In genomic region chr20:8394308-8394945, GRCh38 we compare ENCODE assay signal across 9 cellular contexts.
A peak's percentile ranks its signal among the peaks of the same experiment; 100 is the strongest.
DNase-seq lines count a peak whose midpoint lies in the region; ATAC-seq lines count a peak whose summit lies in the region.
"Had no signal": no experiment of that assay in that cellular context is flagged by ENCODE, and none has a peak within 500 bp of the region (broad histone marks: within the 10 kb centered on the region; RNA-seq: fewer than 3 reads in every experiment).

No MANE protein-coding gene starts in this region.

- no peak overlapping the region for H2AK5ac ChIP-seq in mesenchymal stem cell (ENCODE audit: low read length, severe bottlenecking)

- no peak overlapping the region for H2BK5ac ChIP-seq in mesenchymal stem cell (ENCODE audit: low read depth, low read length, poor library complexity, severe bottlenecking)

- no peak overlapping the region for H3K4me3 ChIP-seq in mesenchymal stem cell (ENCODE audit: insufficient read depth in 1 of 2, low read depth in 1 of 2, low read length in 2 of 2)

- H3K4me2 ChIP-seq in mesenchymal stem cell (ENCODE audit: low read length, poor library complexity, severe bottlenecking) = no peak overlapping the region

- no peak overlapping the region for H2BK15ac ChIP-seq in mesenchymal stem cell (ENCODE audit: low read depth, poor library complexity, severe bottlenecking)

- H3K27me3 ChIP-seq in mesenchymal stem cell (ENCODE audit: control insufficient read depth in 1 of 2, insufficient read depth in 1 of 2, low read length in 2 of 2) = no peaks in the 10 kb centered on the region

- H4K8ac ChIP-seq in mesenchymal stem cell (ENCODE audit: low read length) = no peak overlapping the region

- no peak overlapping the region for H2AFZ ChIP-seq in mesenchymal stem cell (ENCODE audit: low read depth, low read length)

- H3K79me1 ChIP-seq in mesenchymal stem cell (replicated peaks; ENCODE audit: low read length, poor library complexity, severe bottlenecking) = no peaks in the 10 kb centered on the region

- H2BK12ac ChIP-seq in mesenchymal stem cell (ENCODE audit: low read length in 2 of 2) = no peak overlapping the region

- ATAC-seq in GM18868 (IDR thresholded peaks at IDR 0.05; ENCODE audit: unreplicated experiment) (peak; percentile 95), HG02678 (IDR thresholded peaks at IDR 0.05; ENCODE audit: unreplicated experiment) (peak; percentile 74), HG03159 (IDR thresholded peaks at IDR 0.05; ENCODE audit: unreplicated experiment) (no peak)

- peak overlapping the region; percentile 28 for H3K9ac ChIP-seq in mesenchymal stem cell (ENCODE audit: low read length)

- DNase-seq in NOMO-1 (lab: John Stamatoyannopoulos, UW; ENCODE audit: unreplicated experiment in 2 of 2) = peak; percentile 58 to 95
- peak; percentile 57 for DNase-seq in mesenchymal stem cell
- no peak for DNase-seq in medulla oblongata (ENCODE audit: extremely low spot score)
- no peak for DNase-seq in stimulated activated CD4-positive, alpha-beta T cell treated with anti-CD3 and anti-CD28 coated beads, Interleukin-4, amount 100 ng/mL, for 24 hours
- DNase-seq in C1 segment of cervical spinal cord (lab: John Stamatoyannopoulos, UW) = no peak
- DNase-seq: left cardiac atrium had no signal

- H4K91ac ChIP-seq in mesenchymal stem cell (ENCODE audit: low read length) = no peak overlapping the region

- H3K4me1 ChIP-seq in mesenchymal stem cell (ENCODE audit: control insufficient read depth, insufficient read depth, low read depth, low read length) = no peaks in the 10 kb centered on the region

- no peaks in the 10 kb centered on the region for H3K36me3 ChIP-seq in mesenchymal stem cell (ENCODE audit: control insufficient read depth in 1 of 2, insufficient read depth in 2 of 2, low read depth in 1 of 2, low read length in 2 of 2)

- H3K4ac ChIP-seq in mesenchymal stem cell (ENCODE audit: low read depth in 1 of 2, low read length in 2 of 2) = no peak overlapping the region

- no peak overlapping the region for H3K27ac ChIP-seq in mesenchymal stem cell (ENCODE audit: low read length, poor library complexity, severe bottlenecking)

- no peak overlapping the region for H3K23ac ChIP-seq in mesenchymal stem cell (ENCODE audit: low read length in 2 of 2)

- no peak overlapping the region for H3K14ac ChIP-seq in mesenchymal stem cell (ENCODE audit: low read length in 2 of 2)

- no peak overlapping the region for H2BK120ac ChIP-seq in mesenchymal stem cell (ENCODE audit: low read depth, low read length)

- 83% methylated on average over 1 of the region's 2 CpGs for WGBS in mesenchymal stem cell

- H3K9me3 ChIP-seq in mesenchymal stem cell (ENCODE audit: control insufficient read depth, low read length) = no peaks in the 10 kb centered on the region

- no peak overlapping the region for H3K18ac ChIP-seq in mesenchymal stem cell (ENCODE audit: low read depth in 1 of 2, low read length in 2 of 2)

Comparison
In these comparisons a context has a peak if more than half of its experiments do, and no peak if none do; other contexts are left out.
1. DNase-seq: peak in NOMO-1 (2 of 2) and mesenchymal stem cell (single experiment); none in medulla oblongata (single experiment), stimulated activated CD4-positive, alpha-beta T cell treated with anti-CD3 and anti-CD28 coated beads, Interleukin-4, amount 100 ng/mL, for 24 hours (single experiment) and C1 segment of cervical spinal cord (0 of 14).